In genomic region chr2:219299372-219299760, GRCh38 we compare ENCODE assay signal across 1 cellular context.
TF ChIP-seq lines count a peak whose summit lies in the region.

No MANE protein-coding gene starts in this region.

TF ChIP-seq in IMR-90, 13 proteins besides CTCF, POLR2A, EP300 and RAD21:
- TF ChIP-seq BHLHE40 (IDR thresholded peaks at IDR 0.05; ENCODE audit: low read depth, low read length) (no peak), NFE2L2 (IDR thresholded peaks at IDR 0.05; ENCODE audit: low read depth, low read length) (no peak), RCOR1 (IDR thresholded peaks at IDR 0.05; ENCODE audit: insufficient replicate concordance, low read length) (no peak), FOS (IDR thresholded peaks at IDR 0.05; ENCODE audit: low read depth, low read length) (no peak)
- TF ChIP-seq, protein P1, sequence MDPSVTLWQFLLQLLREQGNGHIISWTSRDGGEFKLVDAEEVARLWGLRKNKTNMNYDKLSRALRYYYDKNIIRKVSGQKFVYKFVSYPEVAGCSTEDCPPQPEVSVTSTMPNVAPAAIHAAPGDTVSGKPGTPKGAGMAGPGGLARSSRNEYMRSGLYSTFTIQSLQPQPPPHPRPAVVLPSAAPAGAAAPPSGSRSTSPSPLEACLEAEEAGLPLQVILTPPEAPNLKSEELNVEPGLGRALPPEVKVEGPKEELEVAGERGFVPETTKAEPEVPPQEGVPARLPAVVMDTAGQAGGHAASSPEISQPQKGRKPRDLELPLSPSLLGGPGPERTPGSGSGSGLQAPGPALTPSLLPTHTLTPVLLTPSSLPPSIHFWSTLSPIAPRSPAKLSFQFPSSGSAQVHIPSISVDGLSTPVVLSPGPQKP (IDR thresholded peaks at IDR 0.05; ENCODE audit: borderline replicate concordance, low read depth, low read length): no peak
